In the genomic region with DNA sequence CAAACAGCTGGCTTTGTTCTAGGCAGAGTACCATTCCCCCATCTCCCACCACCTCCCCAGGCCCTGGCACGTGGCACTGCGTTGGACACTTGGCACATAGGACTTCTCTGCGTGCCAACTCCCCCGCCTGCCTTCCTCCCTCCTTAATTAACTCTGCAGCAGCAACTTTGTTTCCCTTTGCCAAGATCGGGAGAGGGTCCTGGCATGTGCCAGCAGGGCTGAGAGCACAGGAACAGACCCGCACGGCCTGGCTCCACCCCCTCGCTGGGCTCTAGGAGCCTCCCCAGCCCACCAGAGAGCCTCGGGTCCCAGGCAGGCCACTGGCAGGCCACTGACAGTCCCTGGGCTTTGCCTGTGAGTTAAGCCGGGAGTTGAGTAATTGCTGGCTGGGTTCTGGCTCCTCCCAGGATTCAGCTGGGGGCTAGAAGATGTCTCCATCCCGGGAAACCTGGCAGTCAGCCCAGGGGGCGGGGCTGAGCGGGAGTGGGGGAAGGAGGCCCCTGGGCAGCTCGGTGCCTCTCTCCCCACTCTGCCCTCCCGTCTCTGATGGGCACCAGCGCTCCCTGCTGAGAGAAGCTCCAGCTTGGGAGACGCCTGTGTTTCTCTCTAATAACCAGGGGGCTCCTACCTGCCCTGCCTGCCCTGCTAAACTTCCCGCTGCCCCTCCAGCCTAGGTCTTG, we compare ENCODE assay signal across 8 cellular contexts.
A peak's percentile ranks its signal among the peaks of the same experiment; 100 is the strongest.
DNase-seq lines count a peak whose midpoint lies in the region; ATAC-seq, FAIRE-seq and TF ChIP-seq lines count a peak whose summit lies in the region.

No MANE protein-coding gene starts in this region.

- DNase-seq in H54 (ENCODE audit: insufficient read length, low spot score) (peak; percentile 33), NCI-H345 (lab: John Stamatoyannopoulos, UW) (peak; percentile 97), caudate nucleus (lab: John Stamatoyannopoulos, UW) (peak in 60 of 61 donors; percentile 36 to 93 (median 82)), left colon (peak; percentile 65 to 86), tibial artery (peak; percentile 94 to 98), T1000 (lab: John Stamatoyannopoulos, UW) (no peak)

- no peak for TF ChIP-seq POLR2A in H54 (IDR thresholded peaks at IDR 0.05; ENCODE audit: low read depth, low read length)

- no peaks in the 10 kb centered on the region for H3K9me3 ChIP-seq in tibial artery

- peak overlapping the region; percentile 26 to 41 for H3K4me3 ChIP-seq in tibial artery

- no peak for TF ChIP-seq CTCF in tibial artery (IDR thresholded peaks at IDR 0.05)

- intact Hi-C loops in left colon (cut with DNase I, micrococcal nuclease) = no loop called here
- intact Hi-C loops in tibial artery (cut with DNase I; ENCODE audit: low total_unique reads) = loop anchor here (2.0 to 5.0 kb wide), 3 partner anchors 132 to 223 kb away; a partner anchor contains a TSS

- H3K36me3 ChIP-seq in tibial artery = no peaks in the 10 kb centered on the region

- H3K4me1 ChIP-seq in tibial artery = peaks cover 9 to 63% (median 47%) of the 10 kb centered on the region in 4 donors

- H3K27me3 ChIP-seq in tibial artery = no peaks in the 10 kb centered on the region

- peak; percentile 41 for ATAC-seq in left colon
- ATAC-seq in HG02678 (IDR thresholded peaks at IDR 0.05; ENCODE audit: unreplicated experiment) = no peak
- no peak for ATAC-seq in HG02623 (IDR thresholded peaks at IDR 0.05; ENCODE audit: unreplicated experiment)

- FAIRE-seq in H54 (lab: Jason Lieb, UNC) = no peak

- H3K27ac ChIP-seq in caudate nucleus (ENCODE audit: low read depth, low read length) (peak overlapping the region; percentile 90), tibial artery (peak overlapping the region; percentile 80 to 88)
